In the genomic region with DNA sequence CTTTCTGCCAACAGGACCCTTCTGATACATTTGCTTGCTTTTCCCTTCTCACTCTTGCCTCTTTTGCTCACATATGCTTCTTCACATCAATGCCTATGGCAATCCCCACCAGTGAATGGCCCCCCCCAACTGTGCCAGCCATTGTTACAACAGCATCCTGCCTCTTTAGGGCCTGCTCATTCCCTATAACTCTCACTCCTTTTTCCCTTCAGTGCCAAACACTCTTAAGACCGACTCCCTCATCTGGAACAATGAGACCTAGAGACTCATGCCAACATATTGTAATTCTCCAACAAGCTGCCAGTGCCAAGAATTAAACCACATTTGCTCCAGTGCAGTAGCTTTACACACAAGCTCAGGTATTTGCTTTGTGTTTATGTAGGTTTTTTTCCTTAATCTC, we compare ENCODE assay signal across 18 cellular contexts.
DNase-seq lines count a peak whose midpoint lies in the region; ATAC-seq, FAIRE-seq and TF ChIP-seq lines count a peak whose summit lies in the region.
"Had no signal": no experiment of that assay in that cellular context is flagged by ENCODE, and none has a peak within 500 bp of the region (broad histone marks: within the 10 kb centered on the region; RNA-seq: fewer than 3 reads in every experiment).

No MANE protein-coding gene starts in this region.

- H3K9me3 ChIP-seq in SJCRH30 (replicated peaks): no peaks in the 10 kb centered on the region
- H3K9me3 ChIP-seq in small intestine (ENCODE audit: control insufficient read depth, low read depth): no peaks in the 10 kb centered on the region
- H3K9me3 ChIP-seq: heart right ventricle, ovary, uterus had no signal

- ATAC-seq in HG03571 (IDR thresholded peaks at IDR 0.05; ENCODE audit: unreplicated experiment): no peak
- ATAC-seq: left cardiac atrium had no signal

- H3K36me3 ChIP-seq in SJCRH30 (no peaks in the 10 kb centered on the region), small intestine (ENCODE audit: control insufficient read depth in 2 of 2, insufficient read depth in 2 of 2, low read length in 2 of 2) (no peaks in the 10 kb centered on the region)
- H3K36me3 ChIP-seq: heart right ventricle, ovary, uterus had no signal

- TF ChIP-seq POLR2A in GM12891 (IDR thresholded peaks at IDR 0.05; ENCODE audit: low read depth, low read length): no peak

- peaks cover 13% of the 10 kb centered on the region for H3K4me1 ChIP-seq in SJCRH30
- no peaks in the 10 kb centered on the region for H3K4me1 ChIP-seq in small intestine (ENCODE audit: control insufficient read depth in 2 of 2, insufficient read depth in 1 of 2, low read depth in 1 of 2, low read length in 1 of 2)
- H3K4me1 ChIP-seq: heart right ventricle, uterus had no signal

- H3K27me3 ChIP-seq in SJCRH30 (no peaks in the 10 kb centered on the region), small intestine (ENCODE audit: control insufficient read depth in 2 of 2, insufficient read depth in 2 of 2, low read length in 2 of 2) (no peaks in the 10 kb centered on the region)
- H3K27me3 ChIP-seq: heart right ventricle, ovary, uterus had no signal

- DNase-seq in DMS153 treated with DMSO at 0.1 percent for 48 hours (lab: John Stamatoyannopoulos, UW; ENCODE audit: unreplicated experiment): peak; percentile 55
- peak; percentile 78 for DNase-seq in NCI-H1105 treated with DMSO at 0.1 percent for 48 hours (lab: John Stamatoyannopoulos, UW)
- peak; percentile 8 to 40 for DNase-seq in SJCRH30
- peak; percentile 48 for DNase-seq in iPS-NIHi11 (ENCODE audit: low spot score)
- DNase-seq in nucleus accumbens (lab: John Stamatoyannopoulos, UW): no peak
- DNase-seq in GM12891 (ENCODE audit: insufficient read length, low spot score): no peak
- no peak for DNase-seq in small intestine
- DNase-seq: activated CD4-positive, alpha-beta T cell treated with anti-CD3 and anti-CD28 coated beads, Interleukin-2, amount 10 ng/mL, durations not matched to agents 7 days and 5 days; activated T-cell treated with anti-CD3 and anti-CD28 coated beads, Interleukin-2, amount 50 U/mL, for 48 hours; heart right ventricle; left cardiac atrium; NCI-H1930; ovary; stimulated activated naive CD4-positive, alpha-beta T cell treated with Interleukin-2 at 50 U/mL for 16 hours; uterus had no signal

- WGBS in small intestine, 3 donors: 61 to 68% (median 64%) methylated on average over 1 of the region's 1 CpG

- FAIRE-seq in GM12891 (lab: Jason Lieb, UNC): no peak
- no peak for FAIRE-seq in small intestine (lab: Jason Lieb, UNC)

- H3K4me3 ChIP-seq in SJCRH30: no peak overlapping the region
- no peak overlapping the region for H3K4me3 ChIP-seq in small intestine (ENCODE audit: low read depth in 1 of 2, low read length in 2 of 2)
- H3K4me3 ChIP-seq: heart right ventricle, ovary, SK-N-MC, uterus had no signal

- H3K27ac ChIP-seq in SJCRH30 (no peak overlapping the region), small intestine (ENCODE audit: low read depth in 1 of 2, low read length in 1 of 2) (no peak overlapping the region)
- H3K27ac ChIP-seq: heart right ventricle, KMS-11, ovary, SK-N-MC, uterus had no signal

TF ChIP-seq in GM12891, 5 proteins besides CTCF, POLR2A, EP300 and RAD21:
- TF ChIP-seq POLR2AphosphoS5 (IDR thresholded peaks at IDR 0.05; ENCODE audit: low read depth, low read length) (no peak), PAX5 (IDR thresholded peaks at IDR 0.05; ENCODE audit: insufficient read depth, low read length, severe bottlenecking) (no peak), POU2F2 (IDR thresholded peaks at IDR 0.05; ENCODE audit: low read depth, low read length) (no peak), TAF1 (IDR thresholded peaks at IDR 0.05; ENCODE audit: low read depth, low read length) (no peak), SPI1 (IDR thresholded peaks at IDR 0.05; ENCODE audit: low read depth, low read length) (no peak)

Comparison
In these comparisons a context has a peak if more than half of its experiments do, and no peak if none do; other contexts are left out.
1. DNase-seq: peak in DMS153 treated with DMSO at 0.1 percent for 48 hours (single experiment), NCI-H1105 treated with DMSO at 0.1 percent for 48 hours (single experiment), SJCRH30 (2 of 2) and iPS-NIHi11 (single experiment); none in nucleus accumbens (0 of 56), GM12891 (single experiment) and small intestine (single experiment).